ENCODE assay signal across 1 cellular context in genomic region chr17:44199553-44200477, GRCh38.
A peak's percentile ranks its signal among the peaks of the same experiment; 100 is the strongest.
TF ChIP-seq lines count a peak whose summit lies in the region.

ATXN7L3 (minus strand) TSS chr17:44199884; CDS start chr17:44198070, 1,814 bp downstream.

TF ChIP-seq in HEK293, 187 proteins besides CTCF, POLR2A, EP300 and RAD21 (continued from another document and continues in another):
- TF ChIP-seq ZBTB49 (tag by site-specific recombination; IDR thresholded peaks at IDR 0.05; ENCODE audit: low read depth): no peak
- no peak for TF ChIP-seq ZNF274 (IDR thresholded peaks at IDR 0.05; ENCODE audit: low read length)
- TF ChIP-seq ZNF274 (tag by site-specific recombination; IDR thresholded peaks at IDR 0.05; ENCODE audit: borderline replicate concordance): no peak
- TF ChIP-seq PRDM4 (tag by site-specific recombination; IDR thresholded peaks at IDR 0.05): no peak
- no peak for TF ChIP-seq ZBTB20 (tag by site-specific recombination; IDR thresholded peaks at IDR 0.05)
- TF ChIP-seq ZNF530 (tag by site-specific recombination; IDR thresholded peaks at IDR 0.05; ENCODE audit: low read depth): no peak
- TF ChIP-seq GLI4 (tag by site-specific recombination; IDR thresholded peaks at IDR 0.05): no peak
- no peak for TF ChIP-seq OSR2 (tag by site-specific recombination; IDR thresholded peaks at IDR 0.05)
- TF ChIP-seq KLF17 (tag by site-specific recombination; IDR thresholded peaks at IDR 0.05): no peak
- TF ChIP-seq ZNF645 (tag by site-specific recombination; IDR thresholded peaks at IDR 0.05): no peak
- no peak for TF ChIP-seq ZNF48 (tag by site-specific recombination; IDR thresholded peaks at IDR 0.05)
- TF ChIP-seq EGR2 (tag by site-specific recombination; IDR thresholded peaks at IDR 0.05; ENCODE audit: low read depth): no peak; the same call in 1 of the 2 replicates
- TF ChIP-seq ZEB2 (tag by site-specific recombination; IDR thresholded peaks at IDR 0.05): peak; percentile 83
- TF ChIP-seq ZNF624 (tag by site-specific recombination; IDR thresholded peaks at IDR 0.05): no peak
- no peak for TF ChIP-seq SCRT1 (tag by site-specific recombination; IDR thresholded peaks at IDR 0.05; ENCODE audit: borderline replicate concordance)
- TF ChIP-seq ELK4 (IDR thresholded peaks at IDR 0.05; ENCODE audit: borderline replicate concordance, low read depth, low read length): no peak
- no peak for TF ChIP-seq KLF7 (tag by site-specific recombination; IDR thresholded peaks at IDR 0.05; ENCODE audit: borderline replicate concordance)
- no peak for TF ChIP-seq ZNF558 (tag by site-specific recombination; IDR thresholded peaks at IDR 0.05)
- TF ChIP-seq SP3 (tag by site-specific recombination; IDR thresholded peaks at IDR 0.05): peak; percentile 95
- TF ChIP-seq KLF8 (tag by site-specific recombination; IDR thresholded peaks at IDR 0.05): peak; percentile 75
- TF ChIP-seq ZNF404 (tag by site-specific recombination; IDR thresholded peaks at IDR 0.05): no peak
- TF ChIP-seq HIC1 (tag by site-specific recombination; IDR thresholded peaks at IDR 0.05): peak; percentile 62; the same call in 1 of the 2 replicates
- TF ChIP-seq ZNF335 (tag by site-specific recombination; conservative IDR thresholded peaks at IDR 0.05): no peak
- TF ChIP-seq ZNF121 (tag by site-specific recombination; IDR thresholded peaks at IDR 0.05): no peak
- no peak for TF ChIP-seq ZBTB10 (tag by site-specific recombination; IDR thresholded peaks at IDR 0.05)
- TF ChIP-seq ZNF391 (tag by site-specific recombination; IDR thresholded peaks at IDR 0.05; ENCODE audit: borderline replicate concordance, low read depth): no peak
- TF ChIP-seq ZBTB11 (tag by site-specific recombination; conservative IDR thresholded peaks at IDR 0.05; ENCODE audit: low read depth): peak; percentile 23; the same call in 1 of the 2 replicates
- TF ChIP-seq ZNF837 (tag by site-specific recombination; IDR thresholded peaks at IDR 0.05): no peak
- TF ChIP-seq ZSCAN5A (tag by site-specific recombination; IDR thresholded peaks at IDR 0.05): no peak
- TF ChIP-seq KLF9 (tag by site-specific recombination; IDR thresholded peaks at IDR 0.05; ENCODE audit: low read depth): peak; percentile 87
- peak; percentile 78 for TF ChIP-seq KLF10 (tag by site-specific recombination; IDR thresholded peaks at IDR 0.05)
- TF ChIP-seq ZNF473 (tag by site-specific recombination; IDR thresholded peaks at IDR 0.05): no peak
- no peak for TF ChIP-seq RBAK (tag by site-specific recombination; IDR thresholded peaks at IDR 0.05)
- TF ChIP-seq ZNF510 (tag by site-specific recombination; IDR thresholded peaks at IDR 0.05; ENCODE audit: insufficient replicate concordance): no peak
- no peak for TF ChIP-seq WT1 (tag by site-specific recombination; IDR thresholded peaks at IDR 0.05)
- no peak for TF ChIP-seq ZNF423 (tag by site-specific recombination; IDR thresholded peaks at IDR 0.05)
- TF ChIP-seq ZSCAN23 (tag by site-specific recombination; IDR thresholded peaks at IDR 0.05): no peak
- TF ChIP-seq ZNF704 (tag by site-specific recombination; IDR thresholded peaks at IDR 0.05): peak; percentile 24; the same call in 1 of the 2 replicates
- TF ChIP-seq ZNF239 (tag by site-specific recombination; IDR thresholded peaks at IDR 0.05): no peak
